8 cellular contexts compared by ENCODE assay signal in genomic region chr1:26799479-26800133, GRCh38. TPM values are rescaled to one million over a fixed set of nuclear protein-coding genes. Genes with fewer than 3 reads are reported as not detected.
DNase-seq lines count a peak whose midpoint lies in the region; ATAC-seq and TF ChIP-seq lines count a peak whose summit lies in the region.

No MANE protein-coding gene starts in this region.

- H3K36me3 ChIP-seq in MM.1S (replicated peaks; ENCODE audit: insufficient read depth, low read length) (no peaks in the 10 kb centered on the region), adrenal gland (replicated peaks in 1 of 2) (peaks cover 0 to 11% of the 10 kb centered on the region in 2 donors), right atrium auricular region (peaks cover 7% of the 10 kb centered on the region), skeletal muscle tissue (ENCODE audit: control insufficient read depth in 3 of 3, insufficient read depth in 3 of 3, low read length in 3 of 3) (peaks cover 6 to 8% (median 7%) of the 10 kb centered on the region in 3 donors)

- intact Hi-C loops in adrenal gland (cut with DNase I), result no loop called here

- peak overlapping the region; percentile 21; the same call in 1 of the 2 replicates for H3K9ac ChIP-seq in MM.1S (ENCODE audit: low read length)
- peak overlapping the region; percentile 41 to 73 (median 45) for H3K9ac ChIP-seq in skeletal muscle tissue (ENCODE audit: low read depth in 1 of 3, low read length in 3 of 3)

- H3F3A ChIP-seq in MM.1S (ENCODE audit: insufficient read depth, low read length), result peaks cover 17% of the 10 kb centered on the region

- TF ChIP-seq POLR2A in adrenal gland (IDR thresholded peaks at IDR 0.05), result peak in 1 of 2 donors; percentile 65

- ATAC-seq in HG02884 (IDR thresholded peaks at IDR 0.05; ENCODE audit: unreplicated experiment) (no peak), HG03571 (IDR thresholded peaks at IDR 0.05; ENCODE audit: unreplicated experiment) (no peak)

- H3K9me3 ChIP-seq in MM.1S (replicated peaks; ENCODE audit: insufficient read depth, low read length), result no peaks in the 10 kb centered on the region
- no peaks in the 10 kb centered on the region for H3K9me3 ChIP-seq in adrenal gland (replicated peaks in 1 of 3)
- no peaks in the 10 kb centered on the region for H3K9me3 ChIP-seq in right atrium auricular region
- H3K9me3 ChIP-seq in skeletal muscle tissue (ENCODE audit: control insufficient read depth in 3 of 3, low read length in 3 of 3), result no peaks in the 10 kb centered on the region

- H2AFZ ChIP-seq in MM.1S (ENCODE audit: low read length), result peak overlapping the region; percentile 73

- H3K4me1 ChIP-seq in MM.1S (ENCODE audit: low read length), result peaks cover 20% of the 10 kb centered on the region
- peaks cover 19 to 21% of the 10 kb centered on the region in 2 donors for H3K4me1 ChIP-seq in adrenal gland (replicated peaks in 1 of 2)
- peaks cover 0 to 47% of the 10 kb centered on the region in 2 donors for H3K4me1 ChIP-seq in right atrium auricular region
- H3K4me1 ChIP-seq in skeletal muscle tissue (ENCODE audit: control insufficient read depth in 3 of 3, insufficient read depth in 3 of 3, low read length in 3 of 3), result peaks cover 19 to 28% (median 24%) of the 10 kb centered on the region in 3 donors

- no peaks in the 10 kb centered on the region for H3K79me2 ChIP-seq in MM.1S (ENCODE audit: low read length)

- WGBS in adrenal gland, 4 donors, result 6 to 24% (median 17%) methylated on average over 4 to 5 of the region's 5 CpGs

- peak overlapping the region; percentile 85 for H3K4me2 ChIP-seq in MM.1S (ENCODE audit: low read depth, low read length)

- DNase-seq in C1 segment of cervical spinal cord (lab: John Stamatoyannopoulos, UW) (peak in 12 of 14 donors; percentile 19 to 97 (median 65)), MM.1S (no peak), adrenal gland (peak; percentile 59 to 93 (median 88)), right atrium auricular region (ENCODE audit: low spot score) (no peak), NCI-H2227 (lab: John Stamatoyannopoulos, UW; ENCODE audit: unreplicated experiment) (no peak)

- TF ChIP-seq CTCF in MM.1S (IDR thresholded peaks at IDR 0.05; ENCODE audit: low read length) (no peak), adrenal gland (IDR thresholded peaks at IDR 0.05) (no peak), right atrium auricular region (IDR thresholded peaks at IDR 0.05) (no peak)

- H4K20me1 ChIP-seq in MM.1S (ENCODE audit: insufficient read depth, low read length), result no peaks in the 10 kb centered on the region

- H3K4me3 ChIP-seq in MM.1S (ENCODE audit: low read length) (no peak overlapping the region), adrenal gland (peak overlapping the region in 1 of 4 donors; percentile 31), right atrium auricular region (peak overlapping the region in 1 of 2 donors; percentile 11), skeletal muscle tissue (ENCODE audit: low read length in 3 of 3) (peak overlapping the region; percentile 28 to 65 (median 54))

- H3K27ac ChIP-seq in MM.1S (ENCODE audit: low read length) (peak overlapping the region; percentile 48; the same call in 1 of the 2 replicates), adrenal gland (peak overlapping the region; percentile 52 to 92 (median 82)), right atrium auricular region (peak overlapping the region; percentile 67 to 89), skeletal muscle tissue (ENCODE audit: low read depth, low read length) (peak overlapping the region; percentile 87)

- no peaks in the 10 kb centered on the region for H3K27me3 ChIP-seq in MM.1S (replicated peaks; ENCODE audit: insufficient read depth, low read length)
- no peaks in the 10 kb centered on the region for H3K27me3 ChIP-seq in adrenal gland
- H3K27me3 ChIP-seq in right atrium auricular region, result no peaks in the 10 kb centered on the region
- H3K27me3 ChIP-seq in skeletal muscle tissue (ENCODE audit: control insufficient read depth in 3 of 3, insufficient read depth in 3 of 3, low read length in 3 of 3), result no peaks in the 10 kb centered on the region

- H3K9me2 ChIP-seq in MM.1S (replicated peaks; ENCODE audit: insufficient read depth, low read length), result no peaks in the 10 kb centered on the region

RNA-seq across cellular contexts. Expression of gene PIGV, which starts 11.9 kb away (rescaled TPM):
- total RNA-seq in adrenal gland (10 to 100 TPM; 11.8 to 43.1 (median 34.4) TPM), right atrium auricular region (10 to 100 TPM in 1 of 2 donors, 1 to 10 TPM in 1; 6.4 to 13.8 TPM), skeletal muscle tissue (5.2 TPM)
- 10 to 100 TPM in 1 of 3 donors, 1 to 10 TPM in 2; 6.7 to 18.7 (median 8.5) TPM for polyA plus RNA-seq in adrenal gland

RNA-seq across cellular contexts. Expression of gene ZDHHC18, which starts 26.9 kb away (rescaled TPM):
- total RNA-seq in adrenal gland, result 10 to 100 TPM in 4 of 8 donors, 1 to 10 TPM in 4; 4.9 to 16.5 (median 10.0) TPM
- 10 to 100 TPM in 2 of 3 donors, 1 to 10 TPM in 1; 5.7 to 13.4 (median 11.7) TPM for polyA plus RNA-seq in adrenal gland
- total RNA-seq in right atrium auricular region, result 10 to 100 TPM; 19.8 to 22.5 TPM
- total RNA-seq in skeletal muscle tissue, result 3.7 TPM

Comparison
In these comparisons a context has a peak if more than half of its experiments do, and no peak if none do; other contexts are left out.
1. DNase-seq: peak in C1 segment of cervical spinal cord (12 of 14) and adrenal gland (7 of 7); none in MM.1S (single experiment), right atrium auricular region (single experiment) and NCI-H2227 (single experiment).
2. Peak in every context shown above with its lines, with median percentiles within 50 percentile points of each other: H3K27ac ChIP-seq.